Comparison of ENCODE assay signal across 1 cellular context in the genomic region with DNA sequence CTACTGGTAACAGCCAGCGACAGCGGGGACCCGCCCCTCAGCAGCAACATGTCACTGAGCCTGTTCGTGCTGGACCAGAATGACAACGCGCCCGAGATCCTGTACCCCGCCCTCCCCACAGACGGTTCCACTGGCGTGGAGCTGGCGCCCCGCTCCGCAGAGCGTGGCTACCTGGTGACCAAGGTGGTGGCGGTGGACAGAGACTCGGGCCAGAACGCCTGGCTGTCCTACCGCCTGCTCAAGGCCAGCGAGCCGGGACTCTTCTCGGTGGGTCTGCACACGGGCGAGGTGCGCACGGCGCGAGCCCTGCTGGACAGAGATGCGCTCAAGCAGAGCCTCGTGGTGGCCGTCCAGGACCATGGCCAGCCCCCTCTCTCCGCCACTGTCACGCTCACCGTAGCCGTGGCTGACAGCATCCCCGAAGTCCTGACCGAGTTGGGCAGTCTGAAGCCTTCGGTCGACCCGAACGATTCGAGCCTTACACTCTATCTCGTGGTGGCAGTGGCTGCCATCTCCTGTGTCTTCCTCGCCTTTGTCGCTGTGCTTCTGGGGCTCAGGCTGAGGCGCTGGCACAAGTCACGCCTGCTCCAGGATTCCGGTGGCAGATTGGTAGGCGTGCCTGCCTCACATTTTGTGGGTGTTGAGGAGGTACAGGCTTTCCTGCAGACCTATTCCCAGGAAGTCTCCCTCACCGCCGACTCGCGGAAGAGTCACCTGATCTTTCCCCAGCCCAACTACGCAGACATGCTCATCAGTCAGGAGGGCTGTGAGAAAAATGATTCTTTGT.
TF ChIP-seq lines count a peak whose summit lies in the region.

No MANE protein-coding gene starts in this region.

TF ChIP-seq in HEK293, 187 proteins besides CTCF, POLR2A, EP300 and RAD21:
- TF ChIP-seq, protein P1, sequence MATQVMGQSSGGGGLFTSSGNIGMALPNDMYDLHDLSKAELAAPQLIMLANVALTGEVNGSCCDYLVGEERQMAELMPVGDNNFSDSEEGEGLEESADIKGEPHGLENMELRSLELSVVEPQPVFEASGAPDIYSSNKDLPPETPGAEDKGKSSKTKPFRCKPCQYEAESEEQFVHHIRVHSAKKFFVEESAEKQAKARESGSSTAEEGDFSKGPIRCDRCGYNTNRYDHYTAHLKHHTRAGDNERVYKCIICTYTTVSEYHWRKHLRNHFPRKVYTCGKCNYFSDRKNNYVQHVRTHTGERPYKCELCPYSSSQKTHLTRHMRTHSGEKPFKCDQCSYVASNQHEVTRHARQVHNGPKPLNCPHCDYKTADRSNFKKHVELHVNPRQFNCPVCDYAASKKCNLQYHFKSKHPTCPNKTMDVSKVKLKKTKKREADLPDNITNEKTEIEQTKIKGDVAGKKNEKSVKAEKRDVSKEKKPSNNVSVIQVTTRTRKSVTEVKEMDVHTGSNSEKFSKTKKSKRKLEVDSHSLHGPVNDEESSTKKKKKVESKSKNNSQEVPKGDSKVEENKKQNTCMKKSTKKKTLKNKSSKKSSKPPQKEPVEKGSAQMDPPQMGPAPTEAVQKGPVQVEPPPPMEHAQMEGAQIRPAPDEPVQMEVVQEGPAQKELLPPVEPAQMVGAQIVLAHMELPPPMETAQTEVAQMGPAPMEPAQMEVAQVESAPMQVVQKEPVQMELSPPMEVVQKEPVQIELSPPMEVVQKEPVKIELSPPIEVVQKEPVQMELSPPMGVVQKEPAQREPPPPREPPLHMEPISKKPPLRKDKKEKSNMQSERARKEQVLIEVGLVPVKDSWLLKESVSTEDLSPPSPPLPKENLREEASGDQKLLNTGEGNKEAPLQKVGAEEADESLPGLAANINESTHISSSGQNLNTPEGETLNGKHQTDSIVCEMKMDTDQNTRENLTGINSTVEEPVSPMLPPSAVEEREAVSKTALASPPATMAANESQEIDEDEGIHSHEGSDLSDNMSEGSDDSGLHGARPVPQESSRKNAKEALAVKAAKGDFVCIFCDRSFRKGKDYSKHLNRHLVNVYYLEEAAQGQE (tag by site-specific recombination; IDR thresholded peaks at IDR 0.05), result 0 out of 2 replicates have a peak, but pooled peaks have one; percentile 39
